1 cellular context compared by ENCODE assay signal in the genomic region with DNA sequence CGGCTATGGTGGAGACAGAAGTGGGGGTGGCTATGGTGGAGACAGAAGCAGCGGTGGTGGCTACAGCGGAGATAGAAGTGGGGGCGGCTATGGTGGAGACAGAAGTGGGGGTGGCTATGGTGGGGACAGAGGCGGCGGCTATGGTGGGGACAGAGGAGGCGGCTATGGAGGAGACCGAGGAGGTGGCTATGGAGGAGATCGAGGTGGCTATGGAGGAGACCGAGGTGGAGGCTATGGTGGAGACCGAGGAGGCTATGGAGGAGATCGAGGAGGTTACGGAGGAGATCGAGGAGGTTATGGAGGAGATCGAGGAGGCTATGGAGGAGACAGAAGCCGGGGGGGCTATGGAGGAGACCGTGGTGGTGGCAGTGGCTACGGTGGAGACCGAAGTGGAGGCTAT.
TF ChIP-seq lines count a peak whose summit lies in the region.

No MANE protein-coding gene starts in this region.

TF ChIP-seq in IMR-90, 13 proteins besides CTCF, POLR2A, EP300 and RAD21:
- TF ChIP-seq MAZ (IDR thresholded peaks at IDR 0.05; ENCODE audit: borderline replicate concordance, low read depth, low read length), result no peak
